Comparison of ENCODE assay signal across 8 cellular contexts in genomic region chr7:152437157-152437575, GRCh38. TPM values are rescaled to one million over a fixed set of nuclear protein-coding genes. Genes with fewer than 3 reads are reported as not detected.
DNase-seq lines count a peak whose midpoint lies in the region; ATAC-seq, FAIRE-seq and TF ChIP-seq lines count a peak whose summit lies in the region.
"Not testable (repeated sequence)": the region's sequence is repeated elsewhere in the genome, so short reads cannot be mapped to it uniquely, and the experiment has no call there.

No MANE protein-coding gene starts in this region.

- H3K4me3 ChIP-seq in MG63 (peak overlapping the region; percentile 50), body of pancreas (peak overlapping the region; percentile 14 to 39), esophagus squamous epithelium (peak overlapping the region; percentile 61 to 98 (median 78)), right lobe of liver (peak overlapping the region; percentile 47 to 58 (median 51)), tibial nerve (peak overlapping the region; percentile 54 to 98 (median 70))

- H3K4me1 ChIP-seq in body of pancreas (peaks cover 16% of the 10 kb centered on the region), esophagus squamous epithelium (peaks cover 0 to 28% (median 15%) of the 10 kb centered on the region in 3 donors), right lobe of liver (peaks cover 0 to 23% (median 4%) of the 10 kb centered on the region in 4 donors), tibial nerve (peaks cover 0 to 21% (median 12%) of the 10 kb centered on the region in 4 donors)

- intact Hi-C loops in body of pancreas (cut with DNase I); esophagus squamous epithelium (cut with DNase I); right lobe of liver (cut with DNase I): not testable (repeated sequence)

- H3K27ac ChIP-seq in body of pancreas (peak overlapping the region in 3 of 4 donors; percentile 96 to 100 (median 99)), esophagus squamous epithelium (peak overlapping the region; percentile 69 to 100 (median 100)), right lobe of liver (peak overlapping the region; percentile 76 to 94 (median 84)), tibial nerve (peak overlapping the region; percentile 92 to 98 (median 97))

- H3K27ac Mint-ChIP-seq in WTC11 = peak overlapping the region; percentile 70; the same call in 1 of the 2 replicates

- not testable (repeated sequence) for TF ChIP-seq CTCF in D721Med (IDR thresholded peaks at IDR 0.05; ENCODE audit: insufficient read depth, missing control alignments); WTC11 (IDR thresholded peaks at IDR 0.05); body of pancreas (IDR thresholded peaks at IDR 0.05); esophagus squamous epithelium (IDR thresholded peaks at IDR 0.05); right lobe of liver (IDR thresholded peaks at IDR 0.05); tibial nerve (IDR thresholded peaks at IDR 0.05)

- not testable (repeated sequence) for H3K9me3 Mint-ChIP-seq in WTC11

- CTCF ChIA-PET in WTC11 (lab: Charles Lee) = not testable (repeated sequence)

- not testable (repeated sequence) for ATAC-seq in WTC11, body of pancreas, right lobe of liver

- H3K27me3 ChIP-seq in MG63, body of pancreas, esophagus squamous epithelium, right lobe of liver, tibial nerve: not testable (repeated sequence)

- H3K27me3 Mint-ChIP-seq in WTC11 (ENCODE audit: low read depth) = peaks cover 14% of the 10 kb centered on the region

- peak overlapping the region; percentile 83 for H3K4me3 Mint-ChIP-seq in WTC11

- not testable (repeated sequence) for H3K36me3 ChIP-seq in MG63; body of pancreas (replicated peaks in 1 of 2; ENCODE audit: insufficient read depth in 1 of 2, low read depth in 2 of 2); esophagus squamous epithelium; right lobe of liver; tibial nerve

- TF ChIP-seq POLR2A in body of pancreas (IDR thresholded peaks at IDR 0.05); esophagus squamous epithelium (IDR thresholded peaks at IDR 0.05); right lobe of liver (IDR thresholded peaks at IDR 0.05); tibial nerve (IDR thresholded peaks at IDR 0.05): not testable (repeated sequence)

- not testable (repeated sequence) for H3K36me3 Mint-ChIP-seq in WTC11

- not testable (repeated sequence) for DNase-seq in D721Med (ENCODE audit: insufficient read length, low spot score); MG63; WTC11 (ENCODE audit: low spot score); body of pancreas; esophagus squamous epithelium (lab: John Stamatoyannopoulos, UW); right lobe of liver; tibial nerve (ENCODE audit: low spot score in 2 of 2)
- peak; percentile 29 for DNase-seq in pons (ENCODE audit: low spot score)

- POLR2A ChIA-PET in WTC11 (lab: Charles Lee) = not testable (repeated sequence)

- not testable (repeated sequence) for TF ChIP-seq EP300 in tibial nerve (IDR thresholded peaks at IDR 0.05)

- peaks cover 28% of the 10 kb centered on the region for H3K4me1 Mint-ChIP-seq in WTC11

- H3K9me3 ChIP-seq in MG63, body of pancreas, esophagus squamous epithelium, right lobe of liver, tibial nerve: not testable (repeated sequence)

- WGBS in body of pancreas, 2 donors = 33 to 34% methylated on average over 7 of the region's 7 CpGs
- 32 to 35% methylated on average over 7 of the region's 7 CpGs for WGBS in esophagus squamous epithelium, 2 donors
- WGBS in right lobe of liver (ENCODE audit: insufficient coverage, low coverage, low lambda C conversion rate, missing lambda C conversion rate) = 25% methylated on average over 7 of the region's 7 CpGs
- 29 to 34% methylated on average over 7 of the region's 7 CpGs for WGBS in tibial nerve, 2 donors

- peak; percentile 84 for FAIRE-seq in D721Med (lab: Jason Lieb, UNC)

RNA-seq across cellular contexts. Expression of gene KMT2C, which starts 1.4 kb away (rescaled TPM):
- total RNA-seq in MG63 (2014; rRNA removed; shearing (Covaris generic); ENCODE audit: low replicate concordance) = 2.5 and 8.7 TPM in 2 replicates
- 38.9 to 45.4 TPM (median 40.8 TPM) in 3 replicates for total RNA-seq in WTC11 (2021)
- 10 to 100 TPM; 58.9 to 71.5 TPM for total RNA-seq in body of pancreas
- 10 to 100 TPM; 25.1 to 64.7 (median 43.4) TPM for total RNA-seq in esophagus squamous epithelium
- 10 to 100 TPM; 20.6 to 32.0 (median 29.9) TPM for total RNA-seq in right lobe of liver
- total RNA-seq in tibial nerve = 10 to 100 TPM; 63.2 to 86.1 (median 69.4) TPM

Comparison
In these comparisons a context has a peak if more than half of its experiments do, and no peak if none do; other contexts are left out.
1. H3K4me3 ChIP-seq: peak in every context shown above with its lines; median percentile 78 in esophagus squamous epithelium; 70 in tibial nerve; 51 in right lobe of liver; 50 in MG63; 26 in body of pancreas.